ENCODE assay signal across 25 cellular contexts in the genomic region with DNA sequence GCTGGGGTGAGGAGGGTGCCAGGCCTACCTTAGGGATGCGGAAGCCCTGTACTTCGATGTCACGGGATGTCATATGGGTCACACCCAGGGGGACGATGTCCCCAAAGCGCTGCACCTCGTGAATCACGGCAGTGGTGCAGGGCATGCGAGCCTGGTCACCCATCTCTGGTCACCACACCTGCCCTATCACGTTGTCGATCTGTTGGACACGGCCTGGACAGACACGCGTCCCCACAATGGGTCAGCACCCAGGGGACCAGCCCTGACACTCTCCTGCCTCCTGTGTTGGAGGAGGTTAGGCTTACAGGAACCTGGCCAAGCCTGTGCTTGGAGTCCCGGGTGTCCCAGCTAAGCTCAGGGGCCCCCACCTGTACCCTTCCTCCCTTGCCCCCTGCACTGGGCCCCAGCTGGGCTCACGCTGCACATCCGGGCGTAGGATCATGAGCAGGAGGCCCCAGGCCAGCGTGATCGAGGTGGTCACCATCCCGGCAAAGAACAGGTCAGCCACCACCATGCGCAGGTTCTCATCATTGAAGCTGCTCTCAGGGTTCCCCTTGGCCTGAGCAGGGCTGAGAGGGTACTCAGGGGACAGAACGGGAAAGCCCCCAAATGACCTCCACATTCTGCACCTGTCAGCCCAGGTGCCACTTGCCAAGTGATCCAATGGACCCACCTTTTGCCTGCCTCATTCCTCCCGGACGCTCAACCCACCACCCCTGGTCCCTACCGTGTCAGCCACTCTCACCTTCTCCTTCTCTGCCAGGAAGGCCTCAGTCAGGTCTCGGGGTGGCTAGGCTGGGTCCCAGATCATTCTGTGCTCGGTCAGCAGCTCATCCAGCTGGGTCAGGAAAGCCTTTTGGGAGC. TPM values are rescaled to one million over a fixed set of nuclear protein-coding genes. Genes with fewer than 3 reads are reported as not detected.
A peak's percentile ranks its signal among the peaks of the same experiment; 100 is the strongest.
DNase-seq lines count a peak whose midpoint lies in the region; ATAC-seq, FAIRE-seq and TF ChIP-seq lines count a peak whose summit lies in the region.
"Had no signal": no experiment of that assay in that cellular context is flagged by ENCODE, and none has a peak within 500 bp of the region (broad histone marks: within the 10 kb centered on the region; RNA-seq: fewer than 3 reads in every experiment).

No MANE protein-coding gene starts in this region.

- no peaks in the 10 kb centered on the region for H3K9me3 Mint-ChIP-seq in activated T-cell treated with anti-CD3 and anti-CD28 coated beads, Interleukin-2, amount 50 U/mL, for 24 hours
- no peaks in the 10 kb centered on the region for H3K9me3 Mint-ChIP-seq in activated T-cell treated with anti-CD3 and anti-CD28 coated beads, Interleukin-2, amount 50 U/mL, for 4 hours
- H3K9me3 Mint-ChIP-seq in CD14-positive monocyte (peaks cover 0 to 4% (median 0%) of the 10 kb centered on the region in 7 donors), neural progenitor cell (no peaks in the 10 kb centered on the region)
- H3K9me3 Mint-ChIP-seq in activated CD4-positive, alpha-beta T cell treated with anti-CD3 and anti-CD28 coated beads, Interleukin-2, amount 10 ng/mL, durations not matched to agents 7 days and 5 days: no peaks in the 10 kb centered on the region
- H3K9me3 Mint-ChIP-seq: CD8-positive, alpha-beta memory T cell had no signal

- no peaks in the 10 kb centered on the region for H3K27me3 Mint-ChIP-seq in activated T-cell treated with anti-CD3 and anti-CD28 coated beads, Interleukin-2, amount 50 U/mL, for 24 hours
- H3K27me3 Mint-ChIP-seq in activated T-cell treated with anti-CD3 and anti-CD28 coated beads, Interleukin-2, amount 50 U/mL, for 4 hours (ENCODE audit: low read depth): no peaks in the 10 kb centered on the region
- H3K27me3 Mint-ChIP-seq in CD14-positive monocyte (ENCODE audit: low read depth in 3 of 3) (peaks cover 0 to 2% (median 0%) of the 10 kb centered on the region in 3 donors), neural progenitor cell (ENCODE audit: insufficient read depth, low read depth) (peaks cover 18% of the 10 kb centered on the region)
- H3K27me3 Mint-ChIP-seq in activated CD4-positive, alpha-beta T cell treated with anti-CD3 and anti-CD28 coated beads, Interleukin-2, amount 10 ng/mL, durations not matched to agents 7 days and 5 days: no peaks in the 10 kb centered on the region
- H3K27me3 Mint-ChIP-seq: B cell; CD8-positive, alpha-beta memory T cell had no signal

- no peaks in the 10 kb centered on the region for H3K27me3 ChIP-seq in K562 (ENCODE audit: control insufficient read depth in 2 of 2, insufficient read depth in 2 of 2, low read length in 2 of 2)
- no peaks in the 10 kb centered on the region for H3K27me3 ChIP-seq in neural progenitor cell

- no peak overlapping the region for H3K4me3 ChIP-seq in K562
- H3K4me3 ChIP-seq in neural progenitor cell: no peak overlapping the region
- H3K4me3 ChIP-seq: PC-9 had no signal

- WGBS in K562 (ENCODE audit: insufficient coverage, low coverage, missing lambda C conversion rate): 35% methylated on average over 12 of the region's 27 CpGs

- no peak overlapping the region for H3K4me3 Mint-ChIP-seq in activated T-cell treated with anti-CD3 and anti-CD28 coated beads, Interleukin-2, amount 50 U/mL, for 24 hours
- H3K4me3 Mint-ChIP-seq in activated T-cell treated with anti-CD3 and anti-CD28 coated beads, Interleukin-2, amount 50 U/mL, for 4 hours: no peak overlapping the region
- no peak overlapping the region for H3K4me3 Mint-ChIP-seq in CD14-positive monocyte
- H3K4me3 Mint-ChIP-seq in neural progenitor cell: no peak overlapping the region
- H3K4me3 Mint-ChIP-seq in activated CD4-positive, alpha-beta T cell treated with anti-CD3 and anti-CD28 coated beads, Interleukin-2, amount 10 ng/mL, durations not matched to agents 7 days and 5 days: no peak overlapping the region
- H3K4me3 Mint-ChIP-seq: B cell; CD8-positive, alpha-beta memory T cell had no signal

- no peak for DNase-seq in activated T-cell treated with anti-CD3 and anti-CD28 coated beads, Interleukin-2, amount 50 U/mL, for 24 hours
- DNase-seq in activated T-cell treated with anti-CD3 and anti-CD28 coated beads, Interleukin-2, amount 50 U/mL, for 4 hours: no peak
- peak; percentile 45 for DNase-seq in CD14-positive monocyte (ENCODE audit: low spot score)
- DNase-seq in K562 (ENCODE audit: extremely low read depth in 1 of 4, low spot score in 3 of 4): no peak
- no peak for DNase-seq in neural progenitor cell (ENCODE audit: low spot score)
- DNase-seq in activated CD4-positive, alpha-beta T cell treated with anti-CD3 and anti-CD28 coated beads, Interleukin-2, amount 10 ng/mL, durations not matched to agents 7 days and 5 days: no peak
- no peak for DNase-seq in urothelium cell line (ENCODE audit: low spot score)
- DNase-seq in UCSD-AML1 (lab: John Stamatoyannopoulos, UW; ENCODE audit: unreplicated experiment): no peak
- DNase-seq: Calu3; CD8-positive, alpha-beta memory T cell; GOT3; HCEC 1CT; Karpas-422; NCI-H1092; NCI-H1417 treated with DMSO at 0.1 percent for 48 hours; NCI-H1694 treated with DMSO at 0.1 percent for 48 hours; NCI-H2081; NCI-H2227 treated with DMSO at 0.1 percent for 48 hours; NCI-H526 treated with DMSO at 0.1 percent for 48 hours; PC-9; SHP77 had no signal

- intact Hi-C loops in CD14-positive monocyte (cut with micrococcal nuclease) (no loop called here), K562 (cut with micrococcal nuclease) (no loop called here)

- no peak overlapping the region for H3K27ac ChIP-seq in K562 (ENCODE audit: extremely low read depth, low read depth, low read length)
- H3K27ac ChIP-seq in neural progenitor cell: no peak overlapping the region
- H3K27ac ChIP-seq: 22Rv1, C4-2B, PC-9 had no signal

- FAIRE-seq in K562 (lab: Jason Lieb, UNC) (no peak), urothelium cell line (lab: Jason Lieb, UNC) (no peak)

- H3K9ac ChIP-seq in K562 (ENCODE audit: insufficient read depth in 1 of 2, low read depth in 2 of 2, low read length in 2 of 2): no peak overlapping the region; a peak in 1 of 4 replicates
- no peak overlapping the region for H3K9ac ChIP-seq in neural progenitor cell

- H3K27ac Mint-ChIP-seq in activated T-cell treated with anti-CD3 and anti-CD28 coated beads, Interleukin-2, amount 50 U/mL, for 24 hours: peak overlapping the region; percentile 19
- H3K27ac Mint-ChIP-seq in CD14-positive monocyte (peak overlapping the region in 2 of 7 donors; percentile 16 to 67), neural progenitor cell (peak overlapping the region; percentile 33)
- H3K27ac Mint-ChIP-seq in activated CD4-positive, alpha-beta T cell treated with anti-CD3 and anti-CD28 coated beads, Interleukin-2, amount 10 ng/mL, durations not matched to agents 7 days and 5 days: no peak overlapping the region
- H3K27ac Mint-ChIP-seq: B cell had no signal

- H3K9me1 ChIP-seq in K562 (ENCODE audit: control insufficient read depth, insufficient read depth, low read length): no peaks in the 10 kb centered on the region

- H4K20me1 ChIP-seq in K562 (replicated peaks; ENCODE audit: control insufficient read depth, insufficient read depth, low read length): no peaks in the 10 kb centered on the region
- no peaks in the 10 kb centered on the region for H4K20me1 ChIP-seq in neural progenitor cell (ENCODE audit: low read depth)

- no peak for TF ChIP-seq EP300 in K562 (IDR thresholded peaks at IDR 0.05; ENCODE audit: low read length)

- in situ Hi-C loops in K562 (cut with MboI): no loop called here

- no peaks in the 10 kb centered on the region for H3K79me2 ChIP-seq in K562 (ENCODE audit: control insufficient read depth, insufficient read depth, low read length)
- H3K79me2 ChIP-seq in neural progenitor cell (ENCODE audit: low read depth): no peaks in the 10 kb centered on the region

- POLR2A ChIA-PET in K562 (lab: Yijun Ruan, JAX): no interaction called here
- POLR2A ChIA-PET in activated CD4-positive, alpha-beta T cell treated with anti-CD3 and anti-CD28 coated beads, Interleukin-2, amount 10 ng/mL, durations not matched to agents 7 days and 5 days (lab: Charles Lee): no interaction called here

- peaks cover 0 to 13% of the 10 kb centered on the region in 2 experiments; a peak in 2 of 5 replicates for H3K4me1 ChIP-seq in K562 (replicated peaks in 1 of 2; ENCODE audit: control insufficient read depth in 2 of 2, insufficient read depth in 2 of 2, low read length in 2 of 2)
- H3K4me1 ChIP-seq in neural progenitor cell: no peaks in the 10 kb centered on the region

- no peaks in the 10 kb centered on the region for H3K36me3 ChIP-seq in K562 (ENCODE audit: control insufficient read depth, insufficient read depth, low read length)
- no peaks in the 10 kb centered on the region for H3K36me3 ChIP-seq in neural progenitor cell

- no peak overlapping the region for H2AFZ ChIP-seq in K562 (ENCODE audit: low read depth, low read length)
- H2AFZ ChIP-seq in neural progenitor cell (replicated peaks): no peak overlapping the region
- H2AFZ ChIP-seq: PC-9 had no signal

- H3K4me2 ChIP-seq in K562 (ENCODE audit: insufficient read depth, low read length): no peak overlapping the region
- H3K4me2 ChIP-seq in neural progenitor cell: no peak overlapping the region
- H3K4me2 ChIP-seq: PC-9 had no signal

- no peaks in the 10 kb centered on the region for H3K4me1 Mint-ChIP-seq in activated T-cell treated with anti-CD3 and anti-CD28 coated beads, Interleukin-2, amount 50 U/mL, for 24 hours (ENCODE audit: low read depth)
- H3K4me1 Mint-ChIP-seq in activated T-cell treated with anti-CD3 and anti-CD28 coated beads, Interleukin-2, amount 50 U/mL, for 4 hours (ENCODE audit: low read depth): no peaks in the 10 kb centered on the region
- no peaks in the 10 kb centered on the region for H3K4me1 Mint-ChIP-seq in CD14-positive monocyte
- no peaks in the 10 kb centered on the region for H3K4me1 Mint-ChIP-seq in neural progenitor cell
- H3K4me1 Mint-ChIP-seq in activated CD4-positive, alpha-beta T cell treated with anti-CD3 and anti-CD28 coated beads, Interleukin-2, amount 10 ng/mL, durations not matched to agents 7 days and 5 days: no peaks in the 10 kb centered on the region
- H3K4me1 Mint-ChIP-seq: B cell; CD8-positive, alpha-beta memory T cell had no signal

- no peak for TF ChIP-seq RAD21 in K562 (CRISPR knock-in tag; conservative IDR thresholded peaks at IDR 0.05 in 1 of 2, IDR thresholded peaks at IDR 0.05 in 1 of 2)

- no peak for TF ChIP-seq POLR2A in K562 (conservative IDR thresholded peaks at IDR 0.05)

- CTCF ChIA-PET in K562 (lab: Yijun Ruan, JAX; ENCODE audit: low intra/inter-chr PET ratio): no interaction called here
- CTCF ChIA-PET in activated CD4-positive, alpha-beta T cell treated with anti-CD3 and anti-CD28 coated beads, Interleukin-2, amount 10 ng/mL, durations not matched to agents 7 days and 5 days (lab: Charles Lee): interaction anchor here (0.9 kb wide), 1 partner anchor 12 kb away, joined by 3 read pairs; no protein-coding TSS in a partner anchor

- BruUV-seq in K562 (replicated peaks; lab: Mats Ljungman, UMichigan): no TSS peak

- no peaks in the 10 kb centered on the region for H3K9me3 ChIP-seq in K562 (replicated peaks; ENCODE audit: control insufficient read depth, insufficient read depth, low read depth, low read length)
- no peaks in the 10 kb centered on the region for H3K9me3 ChIP-seq in neural progenitor cell (ENCODE audit: low read depth)

- peaks cover 65% of the 10 kb centered on the region for H3K36me3 Mint-ChIP-seq in activated T-cell treated with anti-CD3 and anti-CD28 coated beads, Interleukin-2, amount 50 U/mL, for 24 hours (ENCODE audit: low read depth)
- H3K36me3 Mint-ChIP-seq in activated T-cell treated with anti-CD3 and anti-CD28 coated beads, Interleukin-2, amount 50 U/mL, for 4 hours (ENCODE audit: insufficient read depth): peaks cover 22% of the 10 kb centered on the region
- H3K36me3 Mint-ChIP-seq in CD14-positive monocyte: peaks cover 22 to 24% of the 10 kb centered on the region in 2 donors
- peaks cover 20% of the 10 kb centered on the region for H3K36me3 Mint-ChIP-seq in neural progenitor cell
- peaks cover 10% of the 10 kb centered on the region for H3K36me3 Mint-ChIP-seq in activated CD4-positive, alpha-beta T cell treated with anti-CD3 and anti-CD28 coated beads, Interleukin-2, amount 10 ng/mL, durations not matched to agents 7 days and 5 days (ENCODE audit: low read depth)

- no peaks in the 10 kb centered on the region for H3F3A ChIP-seq in neural progenitor cell (ENCODE audit: low read depth)

- no peak for ATAC-seq in activated T-cell treated with anti-CD3 and anti-CD28 coated beads, Interleukin-2, amount 50 U/mL, for 4 hours
- ATAC-seq in K562: peak; percentile 25; the same call in 1 of the 3 replicates

- TF ChIP-seq CTCF in CD14-positive monocyte (IDR thresholded peaks at IDR 0.05) (no peak), K562 (IDR thresholded peaks at IDR 0.05 in 2 of 3, conservative IDR thresholded peaks at IDR 0.05 in 1 of 3; ENCODE audit: insufficient read depth in 2 of 3, low read depth in 1 of 3, low read length in 3 of 3) (no peak), neural progenitor cell (IDR thresholded peaks at IDR 0.05) (no peak)

RNA-seq across cellular contexts. Expression of gene CYP2D6, which starts 20.3 kb away (rescaled TPM):
- total RNA-seq in activated T-cell treated with anti-CD3 and anti-CD28 coated beads, Interleukin-2, amount 50 U/mL, for 4 hours: 1 to 10 TPM; 1.1 to 2.3 (median 1.9) TPM
- polyA plus RNA-seq in CD14-positive monocyte: not detected
- total RNA-seq in K562 (2011; cell fraction: chromatin; rRNA removed; ENCODE audit: low replicate concordance): 1.4 and 1.6 TPM in 2 replicates
- 0.50 and 0.66 TPM in 2 replicates for total RNA-seq in K562 (2011; cell fraction: nucleolus; rRNA removed)
- total RNA-seq in K562 (2011; cell fraction: nucleoplasm; rRNA removed): 1.4 TPM in 2 replicates
- not detected in 2 replicates for total RNA-seq in K562 (2014; rRNA removed)
- 0.04 and 0.06 TPM in 2 replicates for total RNA-seq in K562 (2014; rRNA removed; fragmentation: Illumina TruSeq; extraction: Trizol)
- 0.11 TPM in 1 of 2 replicates, not detected in the other for total RNA-seq in K562 (2015; rRNA removed; fragmentation: Illumina TruSeq; extraction: Trizol)
- total RNA-seq in K562 (2021): 0.18 and 0.20 TPM in 2 replicates
- 0.07 and 0.24 TPM in 2 replicates for polyA plus RNA-seq in K562 (2011; rRNA removed)
- polyA plus RNA-seq in K562 (2011; cell fraction: cytosol; rRNA removed): 0.04 TPM in 2 replicates
- 1.2 and 1.8 TPM in 2 replicates for polyA plus RNA-seq in K562 (2011; cell fraction: nucleus; rRNA removed)
- polyA plus RNA-seq in K562 (2012): 0.30 and 0.71 TPM in 2 replicates
- polyA plus RNA-seq in K562 (2014; fragmentation: Illumina TruSeq; extraction: Trizol): 0.10 TPM in 2 replicates
- not detected for polyA plus RNA-seq in K562 (2014; fragmentation: Nextera tagmentation; extraction: Ambion mirVana)
- 0.67 TPM in 1 of 2 replicates, not detected in the other for polyA plus RNA-seq in K562 (2014; rRNA removed)
- polyA minus RNA-seq in K562 (2011; rRNA and poly(A)+ RNA removed): 0.09 and 0.35 TPM in 2 replicates
- polyA minus RNA-seq in K562 (2011; cell fraction: cytosol; rRNA and poly(A)+ RNA removed): not detected in 2 replicates
- polyA minus RNA-seq in K562 (2011; cell fraction: nucleus; rRNA and poly(A)+ RNA removed): 0.22 TPM in 1 of 2 replicates, not detected in the other
- total RNA-seq in neural progenitor cell (ENCODE audit: low replicate concordance): 0.24 and 1.5 TPM in 2 replicates
- 1 to 10 TPM; 5.0 to 6.6 TPM for total RNA-seq in activated CD4-positive, alpha-beta T cell treated with anti-CD3 and anti-CD28 coated beads, Interleukin-2, amount 10 ng/mL, durations not matched to agents 7 days and 5 days
- total RNA-seq: RPMI7951 had no signal
